ENCODE assay signal across 10 cellular contexts in the genomic region with DNA sequence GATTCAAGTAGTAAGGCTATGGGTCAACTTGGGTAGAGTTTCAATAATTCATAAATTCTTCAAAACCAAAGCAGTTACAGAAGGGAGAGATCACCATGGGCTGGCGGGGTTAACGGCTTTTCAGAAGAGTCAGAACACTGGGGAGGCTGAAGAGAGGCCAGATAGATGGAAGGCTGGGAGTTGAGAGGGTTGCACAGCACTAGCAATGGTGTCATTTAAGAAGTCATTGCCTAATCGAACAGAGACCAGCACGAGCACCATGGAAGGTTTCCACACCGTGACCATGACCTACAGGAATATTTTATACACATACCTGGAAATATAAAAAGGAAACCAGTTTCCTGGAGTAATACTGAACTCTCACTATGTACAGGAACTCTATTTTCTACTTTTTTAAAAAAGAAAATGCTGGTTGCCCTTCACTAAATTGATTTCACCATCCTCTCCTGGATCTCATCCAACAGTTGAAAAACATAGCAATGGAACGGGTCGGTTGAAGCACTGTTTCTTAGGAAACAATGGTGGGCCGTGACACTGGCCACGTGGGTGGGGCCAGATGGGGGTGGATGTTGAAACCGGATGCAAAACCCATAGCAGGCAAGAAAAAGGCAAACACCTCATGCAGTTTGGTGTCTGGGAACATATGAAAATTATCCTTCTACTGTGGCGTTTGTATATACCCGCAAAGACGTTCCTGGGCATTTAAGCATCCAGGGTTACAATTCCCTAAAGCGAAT. TPM values are rescaled to one million over a fixed set of nuclear protein-coding genes. Genes with fewer than 3 reads are reported as not detected.
A peak's percentile ranks its signal among the peaks of the same experiment; 100 is the strongest.
DNase-seq lines count a peak whose midpoint lies in the region; ATAC-seq, FAIRE-seq and TF ChIP-seq lines count a peak whose summit lies in the region.
"Had no signal": no experiment of that assay in that cellular context is flagged by ENCODE, and none has a peak within 500 bp of the region (broad histone marks: within the 10 kb centered on the region; RNA-seq: fewer than 3 reads in every experiment).

No MANE protein-coding gene starts in this region.

- no peak for TF ChIP-seq RAD21 in HepG2 (CRISPR knock-in tag; IDR thresholded peaks at IDR 0.05)

- H3K79me2 ChIP-seq in HepG2 (ENCODE audit: insufficient read depth, low read length) (no peaks in the 10 kb centered on the region), PC-9 (ENCODE audit: low read depth) (no peaks in the 10 kb centered on the region)

- intact Hi-C loops in HepG2 (cut with micrococcal nuclease; ENCODE audit: unreplicated experiment) (no loop called here), thyroid gland (cut with DNase I) (no loop called here), PC-9 (cut with micrococcal nuclease; ENCODE audit: unreplicated experiment) (no loop called here)
- intact Hi-C loops in activated naive CD4-positive, alpha-beta T cell treated with anti-CD3 and anti-CD28 coated beads for 36 hours (cut with micrococcal nuclease): no loop called here

- H3K36me3 ChIP-seq in HepG2 (replicated peaks in 1 of 2; ENCODE audit: control insufficient read depth in 1 of 2, insufficient read depth in 2 of 2, low read length in 2 of 2) (no peaks in the 10 kb centered on the region), thyroid gland (no peaks in the 10 kb centered on the region), PC-9 (ENCODE audit: low read depth) (no peaks in the 10 kb centered on the region)

- no peak overlapping the region for H3K4me3 Mint-ChIP-seq in activated naive CD4-positive, alpha-beta T cell treated with anti-CD3 and anti-CD28 coated beads for 36 hours
- H3K4me3 Mint-ChIP-seq: T-helper 2 cell treated with Interferon-gamma antibody and Interleukin-4, amounts not matched to agents 5 μg/mL and 100 μg/mL, for 36 hours had no signal

- H3K9me3 ChIP-seq in HepG2 (ENCODE audit: low read length) (no peaks in the 10 kb centered on the region), thyroid gland (no peaks in the 10 kb centered on the region), PC-9 (ENCODE audit: insufficient read depth, low read depth) (no peaks in the 10 kb centered on the region)

- H4K20me1 ChIP-seq in HepG2 (ENCODE audit: insufficient read depth, low read length): no peaks in the 10 kb centered on the region
- no peaks in the 10 kb centered on the region for H4K20me1 ChIP-seq in PC-9 (ENCODE audit: insufficient read depth)

- H3K27me3 ChIP-seq in HepG2 (ENCODE audit: control insufficient read depth in 1 of 2, insufficient read depth in 2 of 2, low read length in 2 of 2) (no peaks in the 10 kb centered on the region; a peak in 1 of 5 replicates), thyroid gland (no peaks in the 10 kb centered on the region), PC-9 (ENCODE audit: insufficient read depth, low read depth) (no peaks in the 10 kb centered on the region)

- no peaks in the 10 kb centered on the region for H3K27me3 Mint-ChIP-seq in activated naive CD4-positive, alpha-beta T cell treated with anti-CD3 and anti-CD28 coated beads for 36 hours (ENCODE audit: low read depth)

- peak; percentile 15 for DNase-seq in NCI-H748 treated with DMSO at 0.1 percent for 48 hours (lab: John Stamatoyannopoulos, UW)
- peak; percentile 78 for DNase-seq in coronary artery (ENCODE audit: low spot score)
- peak; percentile 41 for DNase-seq in HepG2 (ENCODE audit: low spot score)
- peak; percentile 24 to 37 for DNase-seq in thyroid gland
- DNase-seq in activated naive CD4-positive, alpha-beta T cell treated with anti-CD3 and anti-CD28 coated beads for 36 hours: no peak
- DNase-seq in PC-9: no peak
- DNase-seq: NCI-H146 had no signal

- H3K4me3 ChIP-seq in coronary artery (no peak overlapping the region), HepG2 (replicated peaks in 1 of 3; ENCODE audit: insufficient read depth in 1 of 3, low read depth in 2 of 3, low read length in 3 of 3) (no peak overlapping the region), thyroid gland (replicated peaks in 1 of 3) (no peak overlapping the region), PC-9 (no peak overlapping the region)

- H3K9me2 ChIP-seq in PC-9 (ENCODE audit: insufficient read depth): no peaks in the 10 kb centered on the region

- no peak for FAIRE-seq in HepG2 (lab: Jason Lieb, UNC)

- ATAC-seq in HepG2: no peak
- ATAC-seq in HG02588 (IDR thresholded peaks at IDR 0.05; ENCODE audit: unreplicated experiment): no peak
- no peak for ATAC-seq in HG03175 (IDR thresholded peaks at IDR 0.05; ENCODE audit: unreplicated experiment)

- H3K4me1 ChIP-seq in HepG2 (ENCODE audit: insufficient read depth, low read length) (peaks cover 45% of the 10 kb centered on the region), thyroid gland (no peaks in the 10 kb centered on the region), PC-9 (replicated peaks; ENCODE audit: insufficient read depth) (peaks cover 33% of the 10 kb centered on the region)

- H3F3A ChIP-seq in PC-9 (ENCODE audit: insufficient read depth, low read depth): peaks cover 27% of the 10 kb centered on the region

- H3K4me2 ChIP-seq in HepG2 (ENCODE audit: low read depth, low read length) (peak overlapping the region; percentile 51; the same call in 1 of the 2 replicates), PC-9 (no peak overlapping the region)

- 17% methylated on average over 14 of the region's 14 CpGs for WGBS in HepG2 (ENCODE audit: low lambda C conversion rate)
- 72 to 80% methylated on average over 14 of the region's 14 CpGs for WGBS in thyroid gland, 2 donors

- no peak for TF ChIP-seq CTCF in coronary artery (IDR thresholded peaks at IDR 0.05)
- TF ChIP-seq CTCF in HepG2 (CRISPR knock-in tag; IDR thresholded peaks at IDR 0.05): no peak
- TF ChIP-seq CTCF in thyroid gland (IDR thresholded peaks at IDR 0.05): no peak
- TF ChIP-seq CTCF in PC-9 (conservative IDR thresholded peaks at IDR 0.05): no peak

- POLR2A ChIA-PET in HepG2 (lab: Yijun Ruan, JAX) (no interaction called here), PC-9 (lab: Charles Lee; ENCODE audit: unreplicated experiment) (no interaction called here)

- H3K27ac ChIP-seq in coronary artery (peak overlapping the region in 1 of 2 donors; percentile 47), HepG2 (ENCODE audit: extremely low read length, insufficient read depth, low read length) (no peak overlapping the region), thyroid gland (peak overlapping the region in 1 of 3 donors; percentile 53), PC-9 (no peak overlapping the region)

- in situ Hi-C loops in HepG2 (cut with HindIII; ENCODE audit: extremely low pct_ligation_motif_present, low pct_unique_long_range_greater_than_20kb): no loop called here

- TF ChIP-seq POLR2A in HepG2 (IDR thresholded peaks at IDR 0.05; ENCODE audit: insufficient read depth in 1 of 2, low read depth in 2 of 2, low read length in 2 of 2) (no peak), thyroid gland (IDR thresholded peaks at IDR 0.05) (no peak)

- CTCF ChIA-PET in HepG2 (lab: Yijun Ruan, JAX; ENCODE audit: low intra/inter-chr PET ratio, low total read pairs): no interaction called here
- CTCF ChIA-PET in activated naive CD4-positive, alpha-beta T cell treated with anti-CD3 and anti-CD28 coated beads for 36 hours (lab: Charles Lee): interaction anchor here (0.6 to 1.3 kb wide), 3 partner anchors 10 to 232 kb away, joined by 3 to 4 read pairs (median 3); no protein-coding TSS in a partner anchor
- CTCF ChIA-PET in PC-9 (lab: Charles Lee): no interaction called here

- H2AFZ ChIP-seq in HepG2 (ENCODE audit: low read length): no peak overlapping the region
- H2AFZ ChIP-seq in PC-9: no peak overlapping the region

- no peak overlapping the region for H3K9ac ChIP-seq in HepG2 (ENCODE audit: insufficient read depth, low read depth, low read length)

- no peaks in the 10 kb centered on the region for H3K36me3 Mint-ChIP-seq in activated naive CD4-positive, alpha-beta T cell treated with anti-CD3 and anti-CD28 coated beads for 36 hours (ENCODE audit: low read depth)

- no peak for TF ChIP-seq EP300 in HepG2 (IDR thresholded peaks at IDR 0.05; ENCODE audit: low read depth in 2 of 2, low read length in 2 of 2)
- TF ChIP-seq EP300 in HepG2 (CRISPR knock-in tag; IDR thresholded peaks at IDR 0.05; ENCODE audit: borderline replicate concordance): no peak

- no peak overlapping the region for H3K27ac Mint-ChIP-seq in activated naive CD4-positive, alpha-beta T cell treated with anti-CD3 and anti-CD28 coated beads for 36 hours
- H3K27ac Mint-ChIP-seq: T-helper 2 cell treated with Interferon-gamma antibody and Interleukin-4, amounts not matched to agents 5 μg/mL and 100 μg/mL, for 36 hours had no signal

- H3K9me3 Mint-ChIP-seq in activated naive CD4-positive, alpha-beta T cell treated with anti-CD3 and anti-CD28 coated beads for 36 hours: no peaks in the 10 kb centered on the region
- H3K9me3 Mint-ChIP-seq: T-helper 2 cell treated with Interferon-gamma antibody and Interleukin-4, amounts not matched to agents 5 μg/mL and 100 μg/mL, for 36 hours had no signal

- peaks cover 10% of the 10 kb centered on the region for H3K4me1 Mint-ChIP-seq in activated naive CD4-positive, alpha-beta T cell treated with anti-CD3 and anti-CD28 coated beads for 36 hours (ENCODE audit: low read depth)

- BruUV-seq in HepG2 (replicated peaks; lab: Mats Ljungman, UMichigan) (no TSS peak), PC-9 (replicated peaks; lab: Mats Ljungman, UMichigan) (no TSS peak)

RNA-seq across cellular contexts. Expression of gene RIN3, which starts 38.0 kb away (rescaled TPM):
- total RNA-seq in HepG2 (2016; rRNA removed; fragmentation: Illumina TruSeq; extraction: Trizol) (2.3 and 2.9 TPM in 2 replicates), thyroid gland (1 to 10 TPM; 4.7 to 7.9 (median 6.6) TPM), PC-9 (2021) (13.4 and 14.8 TPM in 2 replicates)
- total RNA-seq in HepG2 (2016; cell fraction: cytosol; rRNA removed; fragmentation: Illumina TruSeq; extraction: Trizol; ENCODE audit: low read depth): 2.3 and 2.7 TPM in 2 replicates
- total RNA-seq in HepG2 (2016; cell fraction: insoluble cytoplasmic fraction; rRNA removed; fragmentation: Illumina TruSeq; extraction: Trizol): 2.0 and 2.8 TPM in 2 replicates
- total RNA-seq in HepG2 (2016; cell fraction: membrane; rRNA removed; fragmentation: Illumina TruSeq; extraction: Trizol): 4.4 and 4.7 TPM in 2 replicates
- total RNA-seq in HepG2 (2016; cell fraction: nucleus; rRNA removed; fragmentation: Illumina TruSeq; extraction: Trizol): 5.1 and 7.2 TPM in 2 replicates
- polyA plus RNA-seq in HepG2 (2011; rRNA removed): 3.5 and 3.6 TPM in 2 replicates
- polyA plus RNA-seq in HepG2 (2011; cell fraction: cytosol; rRNA removed): 1.6 and 2.1 TPM in 2 replicates
- polyA plus RNA-seq in HepG2 (2011; cell fraction: nucleus; rRNA removed): 7.0 TPM in 2 replicates
- 5.6 and 6.5 TPM in 2 replicates for polyA plus RNA-seq in HepG2 (2012)
- polyA plus RNA-seq in HepG2 (2016; cell fraction: cytosol; fragmentation: Illumina TruSeq; extraction: Trizol; ENCODE audit: low read depth): 6.3 and 6.8 TPM in 2 replicates
- 7.0 and 10.5 TPM in 2 replicates for polyA plus RNA-seq in HepG2 (2016; cell fraction: insoluble cytoplasmic fraction; fragmentation: Illumina TruSeq; extraction: Trizol; ENCODE audit: low read depth)
- polyA plus RNA-seq in HepG2 (2016; cell fraction: membrane; fragmentation: Illumina TruSeq; extraction: Trizol; ENCODE audit: low read depth): 9.8 and 10.5 TPM in 2 replicates
- 11.7 and 11.9 TPM in 2 replicates for polyA plus RNA-seq in HepG2 (2016; cell fraction: nucleus; fragmentation: Illumina TruSeq; extraction: Trizol; ENCODE audit: insufficient read depth, low read depth)
- 5.5 TPM in 1 of 2 replicates, not detected in the other for polyA minus RNA-seq in HepG2 (2011; rRNA and poly(A)+ RNA removed; ENCODE audit: low replicate concordance)
- polyA minus RNA-seq in HepG2 (2011; cell fraction: cytosol; rRNA and poly(A)+ RNA removed): 4.6 and 4.9 TPM in 2 replicates
- 8.0 and 9.7 TPM in 2 replicates for polyA minus RNA-seq in HepG2 (2011; cell fraction: nucleus; rRNA and poly(A)+ RNA removed)
- total RNA-seq in activated naive CD4-positive, alpha-beta T cell treated with anti-CD3 and anti-CD28 coated beads for 36 hours: 10 to 100 TPM; 15.8 to 16.0 TPM

Comparison
In these comparisons a context has a peak if more than half of its experiments do, and no peak if none do; other contexts are left out.
1. DNase-seq: peak in NCI-H748 treated with DMSO at 0.1 percent for 48 hours (single experiment), coronary artery (single experiment), HepG2 (single experiment) and thyroid gland (2 of 2); none in activated naive CD4-positive, alpha-beta T cell treated with anti-CD3 and anti-CD28 coated beads for 36 hours (single experiment) and PC-9 (0 of 2).